8 cellular contexts compared by ENCODE assay signal in genomic region chr13:72781461-72782439, GRCh38. TPM values are rescaled to one million over a fixed set of nuclear protein-coding genes. Genes with fewer than 3 reads are reported as not detected.
DNase-seq lines count a peak whose midpoint lies in the region; ATAC-seq and TF ChIP-seq lines count a peak whose summit lies in the region.

Gene DIS3, minus strand, starts transcription at chr13:72781900. Its CDS starts 68 bp downstream, at chr13:72781832.
Gene PIBF1, plus strand, starts transcription at chr13:72782133. Its CDS starts 1,337 bp downstream, at chr13:72783470.

- no peaks in the 10 kb centered on the region for H3K9me3 Mint-ChIP-seq in IgD-negative memory B cell

- H3K27ac ChIP-seq in epithelial cell of prostate, result peak within 1 kb of the TSS; percentile 81

- intact Hi-C loops in mucosa of descending colon (cut with DNase I, micrococcal nuclease), result no loop called here

- H3K9me3 ChIP-seq in mucosa of descending colon, result no peaks in the 10 kb centered on the region

- ATAC-seq in GM21529 (IDR thresholded peaks at IDR 0.05; ENCODE audit: unreplicated experiment) (peak; percentile 96), mucosa of descending colon (peak; percentile 100)

- DNase-seq in DMS153 treated with DMSO at 0.1 percent for 48 hours (lab: John Stamatoyannopoulos, UW; ENCODE audit: unreplicated experiment) (peak; percentile 96), OCI-M2 (lab: John Stamatoyannopoulos, UW; ENCODE audit: unreplicated experiment) (peak; percentile 41), activated T-cell treated with anti-CD3 and anti-CD28 coated beads for 4 hours (peak; percentile 91), epithelial cell of prostate (ENCODE audit: low read depth, low spot score) (peak; percentile 94), mucosa of descending colon (peak; percentile 97 to 99 (median 98))
- peak; percentile 94 for DNase-seq in stimulated activated CD8-positive, alpha-beta memory T cell treated with anti-CD3 and anti-CD28 coated beads, Interleukin-4, amount 100 ng/mL, for 24 hours (ENCODE audit: low read depth)

- H3K27ac Mint-ChIP-seq in IgD-negative memory B cell, result peak within 1 kb of the TSS; percentile 83 to 95 (median 92)

- peak within 1 kb of the TSS; percentile 95 to 100 (median 98) for H3K4me3 Mint-ChIP-seq in IgD-negative memory B cell

- H3K4me3 ChIP-seq in mucosa of descending colon, result peak within 1 kb of the TSS; percentile 91

- H3K36me3 ChIP-seq in mucosa of descending colon (ENCODE audit: low read depth), result no peaks in the 10 kb centered on the region

- TF ChIP-seq CTCF in mucosa of descending colon (IDR thresholded peaks at IDR 0.05), result no peak

- peaks cover 8% of the 10 kb centered on the region for H3K4me1 ChIP-seq in mucosa of descending colon (ENCODE audit: low read depth)

- no peaks in the 10 kb centered on the region for H3K27me3 Mint-ChIP-seq in IgD-negative memory B cell

- peaks cover 5% of the 10 kb centered on the region for H3K36me3 Mint-ChIP-seq in IgD-negative memory B cell

- peaks cover 24 to 40% (median 34%) of the 10 kb centered on the region in 3 donors for H3K4me1 Mint-ChIP-seq in IgD-negative memory B cell

RNA-seq across cellular contexts. Expression of gene DIS3, which starts in this region (rescaled TPM):
- polyA plus RNA-seq in IgD-negative memory B cell, result 16.3 TPM
- total RNA-seq in mucosa of descending colon, result 10 to 100 TPM; 18.5 to 22.2 (median 20.8) TPM

RNA-seq across cellular contexts. Expression of gene PIBF1, which starts in this region (rescaled TPM):
- polyA plus RNA-seq in IgD-negative memory B cell, result 15.0 TPM
- 10 to 100 TPM; 18.5 to 24.6 (median 20.4) TPM for total RNA-seq in mucosa of descending colon

Comparison
In these comparisons a context has a peak if more than half of its experiments do, and no peak if none do; other contexts are left out.
1. Peak in every context shown above with its lines: DNase-seq, ATAC-seq, H3K4me3 ChIP-seq and H3K27ac ChIP-seq.
2. DNase-seq: peak in every context shown above with its lines; median percentile 98 in mucosa of descending colon; 96 in DMS153 treated with DMSO at 0.1 percent for 48 hours; 94 in epithelial cell of prostate; 94 in stimulated activated CD8-positive, alpha-beta memory T cell treated with anti-CD3 and anti-CD28 coated beads, Interleukin-4, amount 100 ng/mL, for 24 hours; 91 in activated T-cell treated with anti-CD3 and anti-CD28 coated beads for 4 hours; 41 in OCI-M2.